ENCODE assay signal across 17 cellular contexts in the genomic region with DNA sequence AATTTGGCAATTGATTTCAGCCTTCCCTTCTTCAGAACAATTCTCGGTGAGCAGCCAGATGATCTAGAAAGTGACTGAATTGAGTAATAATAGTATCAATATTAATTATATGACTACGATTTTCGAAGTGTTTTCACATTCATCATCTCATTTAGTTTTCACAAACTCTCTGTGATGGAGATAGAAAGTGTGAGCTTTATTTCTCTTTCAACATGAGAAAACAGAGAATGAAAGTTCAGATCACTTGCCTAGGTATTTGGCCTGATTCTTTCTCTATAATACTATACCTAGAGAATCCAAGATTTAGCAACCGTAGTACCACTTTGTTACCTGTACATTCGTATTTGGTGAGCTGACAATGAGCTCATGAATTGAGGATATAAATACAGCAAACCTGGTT.
DNase-seq lines count a peak whose midpoint lies in the region; ATAC-seq and TF ChIP-seq lines count a peak whose summit lies in the region.
"Had no signal": no experiment of that assay in that cellular context is flagged by ENCODE, and none has a peak within 500 bp of the region (broad histone marks: within the 10 kb centered on the region; RNA-seq: fewer than 3 reads in every experiment).

No MANE protein-coding gene starts in this region.

- TF ChIP-seq CTCF in GM12865 (IDR thresholded peaks at IDR 0.05; ENCODE audit: insufficient read depth, low read depth, low read length, missing control alignments) (no peak), tibial artery (IDR thresholded peaks at IDR 0.05) (no peak)

- H3K27me3 ChIP-seq in tibial artery, result no peaks in the 10 kb centered on the region
- H3K27me3 ChIP-seq: BLaER1 had no signal

- no peak overlapping the region for H3K4me3 Mint-ChIP-seq in activated T-cell treated with anti-CD3 and anti-CD28 coated beads, Interleukin-2, amount 50 U/mL, for 4 hours
- no peak overlapping the region for H3K4me3 Mint-ChIP-seq in activated T-helper 17 cell treated with anti-CD3 and anti-CD28 coated beads, Interleukin-2, amount 50 U/mL, for 72 hours
- H3K4me3 Mint-ChIP-seq: B cell; CD4-positive, CD25-positive, alpha-beta regulatory T cell; CD8-positive, alpha-beta T cell had no signal

- intact Hi-C loops in tibial artery (cut with DNase I; ENCODE audit: low total_unique reads), result no loop called here

- ATAC-seq in activated T-cell treated with anti-CD3 and anti-CD28 coated beads, Interleukin-2, amount 50 U/mL, for 4 hours, result peak; percentile 48 to 58
- ATAC-seq in activated T-helper 17 cell treated with anti-CD3 and anti-CD28 coated beads, Interleukin-2, amount 50 U/mL, for 72 hours (replicated peaks), result no peak
- ATAC-seq: CD8-positive, alpha-beta T cell; HCT116 had no signal

- H3K36me3 Mint-ChIP-seq in activated T-cell treated with anti-CD3 and anti-CD28 coated beads, Interleukin-2, amount 50 U/mL, for 4 hours (ENCODE audit: insufficient read depth), result no peaks in the 10 kb centered on the region
- no peaks in the 10 kb centered on the region for H3K36me3 Mint-ChIP-seq in activated T-helper 17 cell treated with anti-CD3 and anti-CD28 coated beads, Interleukin-2, amount 50 U/mL, for 72 hours (ENCODE audit: low read depth)
- H3K36me3 Mint-ChIP-seq: CD4-positive, CD25-positive, alpha-beta regulatory T cell; CD8-positive, alpha-beta T cell had no signal

- peak overlapping the region; percentile 66 to 75 for H3K27ac ChIP-seq in tibial artery
- H3K27ac ChIP-seq: BLaER1, C4-2B, GM23248 had no signal

- no peaks in the 10 kb centered on the region for H3K9me3 ChIP-seq in tibial artery
- H3K9me3 ChIP-seq: BLaER1, Caco-2 had no signal

- no peaks in the 10 kb centered on the region for H3K27me3 Mint-ChIP-seq in activated T-cell treated with anti-CD3 and anti-CD28 coated beads, Interleukin-2, amount 50 U/mL, for 4 hours (ENCODE audit: low read depth)
- no peaks in the 10 kb centered on the region for H3K27me3 Mint-ChIP-seq in activated T-helper 17 cell treated with anti-CD3 and anti-CD28 coated beads, Interleukin-2, amount 50 U/mL, for 72 hours
- H3K27me3 Mint-ChIP-seq: B cell; CD4-positive, CD25-positive, alpha-beta regulatory T cell had no signal

- DNase-seq in activated T-cell treated with anti-CD3 and anti-CD28 coated beads, Interleukin-2, amount 50 U/mL, for 4 hours, result no peak
- DNase-seq in activated T-cell treated with anti-CD3 and anti-CD28 coated beads for 4 hours (no peak), GM12865 (ENCODE audit: low read depth) (peak; percentile 2), tibial artery (no peak), activated gamma-delta T cell (lab: John Stamatoyannopoulos, UW) (no peak)
- DNase-seq: Caco-2; CD4-positive, CD25-positive, alpha-beta regulatory T cell; CD8-positive, alpha-beta T cell; DMS153; DND-41; H7 had no signal

- H3K9me3 Mint-ChIP-seq in activated T-cell treated with anti-CD3 and anti-CD28 coated beads, Interleukin-2, amount 50 U/mL, for 4 hours, result no peaks in the 10 kb centered on the region
- peaks cover 4% of the 10 kb centered on the region for H3K9me3 Mint-ChIP-seq in activated T-helper 17 cell treated with anti-CD3 and anti-CD28 coated beads, Interleukin-2, amount 50 U/mL, for 72 hours
- H3K9me3 Mint-ChIP-seq: CD4-positive, CD25-positive, alpha-beta regulatory T cell; CD8-positive, alpha-beta T cell had no signal

- H3K36me3 ChIP-seq in tibial artery, result no peaks in the 10 kb centered on the region
- H3K36me3 ChIP-seq: BLaER1 had no signal

- H3K4me1 Mint-ChIP-seq in activated T-cell treated with anti-CD3 and anti-CD28 coated beads, Interleukin-2, amount 50 U/mL, for 4 hours (ENCODE audit: low read depth), result no peaks in the 10 kb centered on the region
- H3K4me1 Mint-ChIP-seq in activated T-helper 17 cell treated with anti-CD3 and anti-CD28 coated beads, Interleukin-2, amount 50 U/mL, for 72 hours, result no peaks in the 10 kb centered on the region
- H3K4me1 Mint-ChIP-seq: B cell; CD4-positive, CD25-positive, alpha-beta regulatory T cell had no signal

- H3K4me1 ChIP-seq in tibial artery, result peaks cover 0 to 28% (median 6%) of the 10 kb centered on the region in 4 donors
- H3K4me1 ChIP-seq: BLaER1, Caco-2 had no signal

- H3K4me3 ChIP-seq in GM12865 (ENCODE audit: low read depth, low read length) (no peak overlapping the region), tibial artery (no peak overlapping the region)
- H3K4me3 ChIP-seq: BLaER1, GM23248 had no signal

- no peak overlapping the region for H3K27ac Mint-ChIP-seq in activated T-helper 17 cell treated with anti-CD3 and anti-CD28 coated beads, Interleukin-2, amount 50 U/mL, for 72 hours
- H3K27ac Mint-ChIP-seq: B cell; CD4-positive, CD25-positive, alpha-beta regulatory T cell; CD8-positive, alpha-beta T cell had no signal
